In genomic region chr3:61683409-61684261, GRCh38 we compare ENCODE assay signal across 23 cellular contexts.
DNase-seq lines count a peak whose midpoint lies in the region; ATAC-seq and TF ChIP-seq lines count a peak whose summit lies in the region.
"Had no signal": no experiment of that assay in that cellular context is flagged by ENCODE, and none has a peak within 500 bp of the region (broad histone marks: within the 10 kb centered on the region; RNA-seq: fewer than 3 reads in every experiment).

No MANE protein-coding gene starts in this region.

- intact Hi-C loops in left ventricle myocardium inferior (cut with micrococcal nuclease) (no loop called here), posterior cingulate gyrus (cut with DNase I) (no loop called here)

- no peak for TF ChIP-seq CTCF in WERI-Rb-1 (IDR thresholded peaks at IDR 0.05; ENCODE audit: low read depth, low read length)
- no peak for TF ChIP-seq CTCF in left ventricle myocardium inferior (IDR thresholded peaks at IDR 0.05; ENCODE audit: borderline replicate concordance)

- H3K27ac ChIP-seq in BLaER1 (no peak overlapping the region), WERI-Rb-1 (peak overlapping the region; percentile 83), left ventricle myocardium inferior (replicated peaks) (peak overlapping the region; percentile 41)
- H3K27ac ChIP-seq: body of pancreas, prostate gland, upper lobe of right lung had no signal

- no peaks in the 10 kb centered on the region for H3K27me3 ChIP-seq in BLaER1
- H3K27me3 ChIP-seq in WERI-Rb-1 (ENCODE audit: insufficient read depth, low read depth, severe bottlenecking), result no peaks in the 10 kb centered on the region
- H3K27me3 ChIP-seq in left ventricle myocardium inferior (ENCODE audit: low read depth), result no peaks in the 10 kb centered on the region
- H3K27me3 ChIP-seq: body of pancreas, heart right ventricle, upper lobe of right lung had no signal

- DNase-seq in WERI-Rb-1, result no peak
- DNase-seq in left ventricle myocardium inferior, result no peak
- peak; percentile 37 for DNase-seq in skeletal muscle cell (ENCODE audit: low read depth)
- DNase-seq in posterior cingulate gyrus, result no peak
- DNase-seq in nucleus accumbens (lab: John Stamatoyannopoulos, UW), result no peak
- DNase-seq: activated CD4-positive, alpha-beta memory T cell treated with anti-CD3 and anti-CD28 coated beads, Interleukin-2, amount 10 ng/mL, durations not matched to agents 7 days and 5 days; activated T-cell treated with anti-CD3 and anti-CD28 coated beads, Interleukin-2, amount 50 U/mL, for 1 hour; body of pancreas; CD4-positive, alpha-beta T cell; DMS53; GOT3; heart right ventricle; KBM-7; naive thymus-derived CD4-positive, alpha-beta T cell; NCI-H2029 treated with DMSO at 0.1 percent for 48 hours; NCI-H446 treated with DMSO at 0.1 percent for 48 hours; SHP77; stimulated activated naive CD4-positive, alpha-beta T cell; upper lobe of right lung had no signal

- no peaks in the 10 kb centered on the region for H3K9me3 ChIP-seq in BLaER1
- no peaks in the 10 kb centered on the region for H3K9me3 ChIP-seq in WERI-Rb-1 (ENCODE audit: severe bottlenecking)
- H3K9me3 ChIP-seq in left ventricle myocardium inferior (replicated peaks), result no peaks in the 10 kb centered on the region
- H3K9me3 ChIP-seq: body of pancreas, heart right ventricle, prostate gland, upper lobe of right lung had no signal

- H3K4me2 ChIP-seq in BLaER1, result peak overlapping the region; percentile 44

- no peak overlapping the region for H3K4me3 ChIP-seq in BLaER1
- no peak overlapping the region for H3K4me3 ChIP-seq in WERI-Rb-1 (ENCODE audit: low read depth, low read length)
- H3K4me3 ChIP-seq in left ventricle myocardium inferior, result no peak overlapping the region
- H3K4me3 ChIP-seq in skeletal muscle cell (ENCODE audit: low read depth, low read length), result no peak overlapping the region
- H3K4me3 ChIP-seq: body of pancreas, heart right ventricle, prostate gland, upper lobe of right lung had no signal

- ATAC-seq in GM19023 (IDR thresholded peaks at IDR 0.05; ENCODE audit: unreplicated experiment) (no peak), HG03280 (IDR thresholded peaks at IDR 0.05; ENCODE audit: unreplicated experiment) (no peak)
- ATAC-seq: body of pancreas; naive thymus-derived CD4-positive, alpha-beta T cell; upper lobe of right lung had no signal

- no peaks in the 10 kb centered on the region for H3K36me3 ChIP-seq in BLaER1
- H3K36me3 ChIP-seq in WERI-Rb-1, result no peaks in the 10 kb centered on the region
- H3K36me3 ChIP-seq in left ventricle myocardium inferior, result no peaks in the 10 kb centered on the region
- H3K36me3 ChIP-seq: heart right ventricle, prostate gland, upper lobe of right lung had no signal

- H3K9ac ChIP-seq in BLaER1, result no peak overlapping the region

- H4K20me1 ChIP-seq in BLaER1, result no peaks in the 10 kb centered on the region

- H3K4me1 ChIP-seq in BLaER1, result peaks cover 19% of the 10 kb centered on the region
- peaks cover 63% of the 10 kb centered on the region for H3K4me1 ChIP-seq in left ventricle myocardium inferior
- H3K4me1 ChIP-seq: prostate gland had no signal
